Comparison of ENCODE assay signal across 7 cellular contexts in genomic region chrX:37926700-37927099, GRCh38.
DNase-seq lines count a peak whose midpoint lies in the region; ATAC-seq and TF ChIP-seq lines count a peak whose summit lies in the region.

No MANE protein-coding gene starts in this region.

- intact Hi-C loops in thyroid gland (cut with DNase I): loop anchor here (5.0 kb wide), 1 partner anchor 236 kb away; no protein-coding TSS in a partner anchor

- no peak overlapping the region for H3K4me3 Mint-ChIP-seq in glutamatergic neuron (ENCODE audit: unreplicated experiment)

- H3K27me3 ChIP-seq in thyroid gland: no peaks in the 10 kb centered on the region

- H3K27me3 Mint-ChIP-seq in glutamatergic neuron (ENCODE audit: unreplicated experiment): no peaks in the 10 kb centered on the region

- TF ChIP-seq CTCF in GM12865 (IDR thresholded peaks at IDR 0.05; ENCODE audit: insufficient read depth, low read depth, low read length, missing control alignments): peak; percentile 30
- peak; percentile 56 for TF ChIP-seq CTCF in glutamatergic neuron (IDR thresholded peaks at IDR 0.05; ENCODE audit: partially characterized antibody, unreplicated experiment)
- peak in 5 of 6 experiments; percentile 11 to 72 (median 45) for TF ChIP-seq CTCF in thyroid gland (IDR thresholded peaks at IDR 0.05)

- H3K36me3 ChIP-seq in thyroid gland: no peaks in the 10 kb centered on the region

- 10 to 12% methylated on average over 2 of the region's 2 CpGs for WGBS in thyroid gland, 2 donors

- H3K27ac ChIP-seq in thyroid gland: no peak overlapping the region

- H3K9me3 Mint-ChIP-seq in glutamatergic neuron (ENCODE audit: unreplicated experiment): no peaks in the 10 kb centered on the region

- H3K27ac Mint-ChIP-seq in glutamatergic neuron (ENCODE audit: unreplicated experiment): no peak overlapping the region

- H3K4me3 ChIP-seq in GM12865 (ENCODE audit: low read depth, low read length) (no peak overlapping the region), thyroid gland (replicated peaks in 1 of 3) (no peak overlapping the region)

- DNase-seq in GM12865 (ENCODE audit: low read depth): peak; percentile 28
- DNase-seq in LHCN-M2 (ENCODE audit: low read depth): peak; percentile 41
- DNase-seq in SW480 (ENCODE audit: low spot score): peak; percentile 32
- no peak for DNase-seq in glutamatergic neuron
- DNase-seq in thyroid gland: no peak
- DNase-seq in activated CD4-positive, CD25-positive, alpha-beta regulatory T cell (lab: John Stamatoyannopoulos, UW): no peak

- ATAC-seq in GM18870 (IDR thresholded peaks at IDR 0.05; ENCODE audit: unreplicated experiment): no peak

- TF ChIP-seq POLR2A in thyroid gland (IDR thresholded peaks at IDR 0.05): no peak

- H3K9me3 ChIP-seq in thyroid gland: no peaks in the 10 kb centered on the region

- H3K4me1 Mint-ChIP-seq in glutamatergic neuron (ENCODE audit: low read depth, unreplicated experiment): no peaks in the 10 kb centered on the region

- H3K36me3 Mint-ChIP-seq in glutamatergic neuron (ENCODE audit: unreplicated experiment): no peaks in the 10 kb centered on the region

- H3K4me1 ChIP-seq in thyroid gland: no peaks in the 10 kb centered on the region

Comparison
In these comparisons a context has a peak if more than half of its experiments do, and no peak if none do; other contexts are left out.
1. DNase-seq: peak in GM12865 (single experiment), LHCN-M2 (single experiment) and SW480 (single experiment); none in glutamatergic neuron (single experiment), thyroid gland (0 of 2) and activated CD4-positive, CD25-positive, alpha-beta regulatory T cell (0 of 4).
2. Peak in every context shown above with its lines, with median percentiles within 50 percentile points of each other: CTCF ChIP-seq.